8 cellular contexts compared by ENCODE assay signal in genomic region chr20:21808863-21809664, GRCh38.
A peak's percentile ranks its signal among the peaks of the same experiment; 100 is the strongest.
DNase-seq lines count a peak whose midpoint lies in the region; ATAC-seq, FAIRE-seq and TF ChIP-seq lines count a peak whose summit lies in the region.

No MANE protein-coding gene starts in this region.

- no peak overlapping the region for H3K27ac Mint-ChIP-seq in glutamatergic neuron (ENCODE audit: unreplicated experiment)

- H3K36me3 ChIP-seq in GM06990 (ENCODE audit: control insufficient read depth, insufficient read depth, low read length) (no peaks in the 10 kb centered on the region), small intestine (ENCODE audit: control insufficient read depth in 2 of 2, insufficient read depth in 2 of 2, low read length in 2 of 2) (no peaks in the 10 kb centered on the region)

- DNase-seq in GM06990 (ENCODE audit: extremely low read depth, insufficient read length) = peak; percentile 6
- DNase-seq in activated CD4-positive, CD25-positive, alpha-beta regulatory T cell treated with anti-CD3 and anti-CD28 coated beads, Interleukin-2, amount 50 U/mL, for 72 hours = peak; percentile 51
- peak; percentile 84 for DNase-seq in glutamatergic neuron
- peak; percentile 14 for DNase-seq in small intestine
- no peak for DNase-seq in NCI-H2227 treated with DMSO at 0.1 percent for 48 hours (lab: John Stamatoyannopoulos, UW)
- DNase-seq in lower leg skin (ENCODE audit: low spot score in 2 of 2) = no peak
- DNase-seq in dermis blood vessel endothelial cell = no peak

- FAIRE-seq in small intestine (lab: Jason Lieb, UNC) = no peak

- no peak overlapping the region for H3K4me3 Mint-ChIP-seq in glutamatergic neuron (ENCODE audit: unreplicated experiment)

- TF ChIP-seq POLR2A in lower leg skin (IDR thresholded peaks at IDR 0.05) = no peak

- ATAC-seq in HG03432 (IDR thresholded peaks at IDR 0.05; ENCODE audit: unreplicated experiment) = peak; percentile 61

- no peaks in the 10 kb centered on the region for H3K9me3 ChIP-seq in small intestine (ENCODE audit: control insufficient read depth, low read depth)

- TF ChIP-seq CTCF in GM06990 (IDR thresholded peaks at IDR 0.05; ENCODE audit: insufficient read depth, low read length, poor library complexity, severe bottlenecking) (peak; percentile 79), glutamatergic neuron (IDR thresholded peaks at IDR 0.05; ENCODE audit: partially characterized antibody, unreplicated experiment) (peak; percentile 96), lower leg skin (IDR thresholded peaks at IDR 0.05) (no peak)

- no peaks in the 10 kb centered on the region for H3K4me1 Mint-ChIP-seq in glutamatergic neuron (ENCODE audit: low read depth, unreplicated experiment)

- WGBS in small intestine, 3 donors = 44 to 45% (median 45%) methylated on average over 30 to 31 of the region's 31 CpGs
- WGBS in lower leg skin, 2 donors = 55% methylated on average over 31 of the region's 31 CpGs

- H3K4me3 ChIP-seq in GM06990 (replicated peaks; ENCODE audit: low read depth, low read length) = no peak overlapping the region
- no peak overlapping the region for H3K4me3 ChIP-seq in small intestine (ENCODE audit: low read depth in 1 of 2, low read length in 2 of 2)
- H3K4me3 ChIP-seq in lower leg skin (ENCODE audit: low read depth, poor library complexity, severe bottlenecking) = no peak overlapping the region

- no peak overlapping the region for H3K27ac ChIP-seq in small intestine (ENCODE audit: low read depth in 1 of 2, low read length in 1 of 2)

- H3K36me3 Mint-ChIP-seq in glutamatergic neuron (ENCODE audit: unreplicated experiment) = peaks cover 9% of the 10 kb centered on the region

- no peaks in the 10 kb centered on the region for H3K4me1 ChIP-seq in small intestine (ENCODE audit: control insufficient read depth in 2 of 2, insufficient read depth in 1 of 2, low read depth in 1 of 2, low read length in 1 of 2)

- peaks cover 15% of the 10 kb centered on the region for H3K9me3 Mint-ChIP-seq in glutamatergic neuron (ENCODE audit: unreplicated experiment)

- H3K27me3 ChIP-seq in GM06990 (replicated peaks; ENCODE audit: control insufficient read depth, insufficient read depth, low read length) (no peaks in the 10 kb centered on the region), small intestine (ENCODE audit: control insufficient read depth in 2 of 2, insufficient read depth in 2 of 2, low read length in 2 of 2) (no peaks in the 10 kb centered on the region)

- H3K27me3 Mint-ChIP-seq in glutamatergic neuron (ENCODE audit: unreplicated experiment) = peaks cover 1% of the 10 kb centered on the region

- intact Hi-C loops in lower leg skin (cut with DNase I; ENCODE audit: low total_unique reads) = loop anchor here (10.0 kb wide), 2 partner anchors 506 to 1456 kb away; no protein-coding TSS in a partner anchor

Comparison
In these comparisons a context has a peak if more than half of its experiments do, and no peak if none do; other contexts are left out.
1. DNase-seq: peak in GM06990 (single experiment), activated CD4-positive, CD25-positive, alpha-beta regulatory T cell treated with anti-CD3 and anti-CD28 coated beads, Interleukin-2, amount 50 U/mL, for 72 hours (single experiment), glutamatergic neuron (single experiment) and small intestine (single experiment); none in NCI-H2227 treated with DMSO at 0.1 percent for 48 hours (single experiment), lower leg skin (0 of 2) and dermis blood vessel endothelial cell (single experiment).
2. CTCF ChIP-seq: peak in GM06990 (single experiment) and glutamatergic neuron (single experiment); none in lower leg skin (0 of 3).